ENCODE assay signal across 20 cellular contexts in genomic region chr5:111553889-111554288, GRCh38. TPM values are rescaled to one million over a fixed set of nuclear protein-coding genes. Genes with fewer than 3 reads are reported as not detected.
DNase-seq lines count a peak whose midpoint lies in the region; ATAC-seq, FAIRE-seq and TF ChIP-seq lines count a peak whose summit lies in the region.
"Had no signal": no experiment of that assay in that cellular context is flagged by ENCODE, and none has a peak within 500 bp of the region (broad histone marks: within the 10 kb centered on the region; RNA-seq: fewer than 3 reads in every experiment).

No MANE protein-coding gene starts in this region.

- CTCF ChIA-PET in H1 (lab: Charles Lee; ENCODE audit: partially characterized antibody), result interaction anchor here (1.0 to 1.3 kb wide), 3 partner anchors 9 to 812 kb away, joined by 3 to 6 read pairs (median 5); no protein-coding TSS in a partner anchor

- no peak overlapping the region for H2BK15ac ChIP-seq in H1 (ENCODE audit: low read length)
- H2BK15ac ChIP-seq in mesenchymal stem cell (ENCODE audit: low read depth, poor library complexity, severe bottlenecking), result no peak overlapping the region

- no peak overlapping the region for H3K4me3 ChIP-seq in H1 (ENCODE audit: extremely low read depth in 1 of 4, insufficient read depth in 2 of 4, low read depth in 3 of 4, low read length in 4 of 4)
- H3K4me3 ChIP-seq in mesenchymal stem cell (ENCODE audit: insufficient read depth in 1 of 2, low read depth in 1 of 2, low read length in 2 of 2), result no peak overlapping the region

- no peak overlapping the region for H3K4me3 Mint-ChIP-seq in stimulated activated naive CD8-positive, alpha-beta T cell treated with anti-CD3 and anti-CD28 coated beads, Interleukin-15, Interleukin-2, amounts not matched to agents 100 ng/mL and 50 ng/mL, for 24 hours
- H3K4me3 Mint-ChIP-seq in nephron progenitor cell, result no peak overlapping the region
- H3K4me3 Mint-ChIP-seq: B cell; CD4-positive, alpha-beta memory T cell had no signal

- ATAC-seq in stimulated activated naive CD8-positive, alpha-beta T cell treated with anti-CD3 and anti-CD28 coated beads, Interleukin-15, Interleukin-2, amounts not matched to agents 100 U/mL and 50 U/mL, for 24 hours, result no peak
- ATAC-seq: HCT116 had no signal

- H3K36me3 ChIP-seq in H1 (ENCODE audit: control insufficient read depth in 2 of 4, insufficient read depth in 4 of 4, low read length in 3 of 4) (no peaks in the 10 kb centered on the region), mesenchymal stem cell (ENCODE audit: control insufficient read depth in 1 of 2, insufficient read depth in 2 of 2, low read depth in 1 of 2, low read length in 2 of 2) (no peaks in the 10 kb centered on the region)

- FAIRE-seq in H1 (lab: Jason Lieb, UNC), result no peak
- FAIRE-seq: A204.1, G401.6, GM12891, H54 had no signal

- H3K4me1 ChIP-seq in H1 (replicated peaks in 1 of 4; ENCODE audit: control insufficient read depth in 3 of 4, insufficient read depth in 4 of 4, low read length in 3 of 4), result peaks cover 1 to 15% (median 11%) of the 10 kb centered on the region in 4 experiments; a peak in 6 of 7 replicates
- H3K4me1 ChIP-seq in mesenchymal stem cell (ENCODE audit: control insufficient read depth, insufficient read depth, low read depth, low read length), result no peaks in the 10 kb centered on the region

- H3K18ac ChIP-seq in H1 (ENCODE audit: extremely low read depth, low read length), result no peak overlapping the region
- H3K18ac ChIP-seq in mesenchymal stem cell (ENCODE audit: low read depth in 1 of 2, low read length in 2 of 2), result no peak overlapping the region

- H3K27me3 Mint-ChIP-seq in stimulated activated naive CD8-positive, alpha-beta T cell treated with anti-CD3 and anti-CD28 coated beads, Interleukin-15, Interleukin-2, amounts not matched to agents 100 ng/mL and 50 ng/mL, for 24 hours, result no peaks in the 10 kb centered on the region
- peaks cover 4% of the 10 kb centered on the region for H3K27me3 Mint-ChIP-seq in nephron progenitor cell (ENCODE audit: low read depth, poor library complexity)

- H2AFZ ChIP-seq in H1 (ENCODE audit: low read length) (no peak overlapping the region), mesenchymal stem cell (ENCODE audit: low read depth, low read length) (no peak overlapping the region)

- no peak overlapping the region for H2AK5ac ChIP-seq in H1 (ENCODE audit: low read depth, low read length)
- no peak overlapping the region for H2AK5ac ChIP-seq in mesenchymal stem cell (ENCODE audit: low read length, severe bottlenecking)

- no peak for TF ChIP-seq POLR2A in H1 (IDR thresholded peaks at IDR 0.05; ENCODE audit: control extremely low read depth in 1 of 2, low read depth in 2 of 2, low read length in 2 of 2)

- no peaks in the 10 kb centered on the region for H3K79me2 ChIP-seq in H1 (ENCODE audit: control insufficient read depth in 1 of 2, insufficient read depth in 2 of 2, low read length in 2 of 2)

- H2BK5ac ChIP-seq in H1 (ENCODE audit: low read depth, low read length) (no peak overlapping the region), mesenchymal stem cell (ENCODE audit: low read depth, low read length, poor library complexity, severe bottlenecking) (no peak overlapping the region)

- H3K4me2 ChIP-seq in H1 (ENCODE audit: insufficient read depth in 1 of 2, low read depth in 2 of 2, low read length in 2 of 2) (no peak overlapping the region), mesenchymal stem cell (ENCODE audit: low read length, poor library complexity, severe bottlenecking) (no peak overlapping the region)

- H4K91ac ChIP-seq in H1 (replicated peaks; ENCODE audit: insufficient read length, low read length) (no peak overlapping the region), mesenchymal stem cell (ENCODE audit: low read length) (no peak overlapping the region)

- H4K8ac ChIP-seq in H1 (ENCODE audit: extremely low read depth, insufficient read depth, low read length) (no peak overlapping the region), mesenchymal stem cell (ENCODE audit: low read length) (peak overlapping the region; percentile 55)

- H3K23ac ChIP-seq in H1 (ENCODE audit: insufficient read length) (no peak overlapping the region), mesenchymal stem cell (ENCODE audit: low read length in 2 of 2) (no peak overlapping the region)

- H4K5ac ChIP-seq in H1 (ENCODE audit: insufficient read length, low read depth, low read length), result no peak overlapping the region

- no peak overlapping the region for H3K9ac ChIP-seq in H1 (replicated peaks in 1 of 4; ENCODE audit: extremely low read depth in 1 of 4, low read depth in 3 of 4, low read length in 3 of 4)
- H3K9ac ChIP-seq in mesenchymal stem cell (ENCODE audit: low read length), result no peak overlapping the region

- H2BK20ac ChIP-seq in H1 (ENCODE audit: low read length), result 0 out of 2 replicates have a peak overlapping the region, but pooled peaks have one; percentile 49

- peak overlapping the region; percentile 34 for H3K27ac Mint-ChIP-seq in stimulated activated naive CD8-positive, alpha-beta T cell treated with anti-CD3 and anti-CD28 coated beads, Interleukin-15, Interleukin-2, amounts not matched to agents 100 ng/mL and 50 ng/mL, for 24 hours
- H3K27ac Mint-ChIP-seq in nephron progenitor cell, result no peak overlapping the region
- H3K27ac Mint-ChIP-seq: B cell; CD4-positive, alpha-beta memory T cell had no signal

- H3K27me3 ChIP-seq in H1 (replicated peaks in 1 of 4; ENCODE audit: control insufficient read depth in 3 of 4, extremely low read depth in 1 of 4, insufficient read depth in 3 of 4, low read length in 3 of 4) (no peaks in the 10 kb centered on the region), mesenchymal stem cell (ENCODE audit: control insufficient read depth in 1 of 2, insufficient read depth in 1 of 2, low read length in 2 of 2) (no peaks in the 10 kb centered on the region)

- H3K14ac ChIP-seq in H1 (ENCODE audit: insufficient read length), result no peak overlapping the region
- H3K14ac ChIP-seq in mesenchymal stem cell (ENCODE audit: low read length in 2 of 2), result no peak overlapping the region

- H3K23me2 ChIP-seq in H1 (ENCODE audit: low read depth, low read length), result no peaks in the 10 kb centered on the region

- TF ChIP-seq RAD21 in H1 (IDR thresholded peaks at IDR 0.05 in 1 of 2, conservative IDR thresholded peaks at IDR 0.05 in 1 of 2; ENCODE audit: low read depth in 2 of 2, low read length in 2 of 2), result no peak

- POLR2A ChIA-PET in H1 (lab: Charles Lee; ENCODE audit: partially characterized antibody), result no interaction called here

- TF ChIP-seq EP300 in H1 (IDR thresholded peaks at IDR 0.05; ENCODE audit: borderline replicate concordance in 1 of 2, low read depth in 2 of 2, low read length in 2 of 2), result no peak

- no peak for TF ChIP-seq CTCF in H1 (IDR thresholded peaks at IDR 0.05; ENCODE audit: control extremely low read depth in 1 of 3, insufficient read depth in 1 of 3, low read depth in 1 of 3, low read length in 3 of 3)
- no peak for TF ChIP-seq CTCF in nephron progenitor cell (IDR thresholded peaks at IDR 0.05)

- no peak for DNase-seq in stimulated activated naive CD8-positive, alpha-beta T cell treated with anti-CD3 and anti-CD28 coated beads, Interleukin-15, Interleukin-2, amounts not matched to agents 100 U/mL and 50 U/mL, for 24 hours
- DNase-seq in amniotic epithelial cell (ENCODE audit: low read depth), result peak; percentile 56
- no peak for DNase-seq in H1 (ENCODE audit: low read depth in 1 of 2, low spot score in 2 of 2)
- DNase-seq in mesenchymal stem cell, result no peak
- DNase-seq in nephron progenitor cell, result no peak
- DNase-seq in activated effector memory CD4-positive, alpha-beta T cell treated with anti-CD3 and anti-CD28 coated beads, Interleukin-2, amount 50 U/mL, for 16 hours, result no peak
- no peak for DNase-seq in foreskin melanocyte
- DNase-seq: C1 segment of cervical spinal cord; CD4-positive, alpha-beta memory T cell; DMS153; DMS79 treated with DMSO at 0.1 percent for 48 hours; EL had no signal

- H2BK120ac ChIP-seq in H1 (replicated peaks; ENCODE audit: low read depth, low read length) (no peak overlapping the region), mesenchymal stem cell (ENCODE audit: low read depth, low read length) (no peak overlapping the region)

- H3K79me1 ChIP-seq in H1 (ENCODE audit: low read depth, low read length) (no peaks in the 10 kb centered on the region), mesenchymal stem cell (replicated peaks; ENCODE audit: low read length, poor library complexity, severe bottlenecking) (no peaks in the 10 kb centered on the region)

- H3K36me3 Mint-ChIP-seq in stimulated activated naive CD8-positive, alpha-beta T cell treated with anti-CD3 and anti-CD28 coated beads, Interleukin-15, Interleukin-2, amounts not matched to agents 100 ng/mL and 50 ng/mL, for 24 hours (ENCODE audit: low read depth), result no peaks in the 10 kb centered on the region
- H3K36me3 Mint-ChIP-seq in nephron progenitor cell (ENCODE audit: low read depth), result no peaks in the 10 kb centered on the region
- H3K36me3 Mint-ChIP-seq: CD4-positive, alpha-beta memory T cell had no signal

- H4K20me1 ChIP-seq in H1 (replicated peaks in 1 of 2; ENCODE audit: control insufficient read depth in 1 of 2, insufficient read depth in 2 of 2, low read length in 2 of 2), result no peaks in the 10 kb centered on the region

- no peak overlapping the region for H3K56ac ChIP-seq in H1 (replicated peaks; ENCODE audit: insufficient read length, low read depth, low read length)

- H3K9me3 ChIP-seq in H1 (ENCODE audit: insufficient read depth in 2 of 2, low read depth in 1 of 2, low read length in 1 of 2) (no peaks in the 10 kb centered on the region), mesenchymal stem cell (ENCODE audit: control insufficient read depth, low read length) (peaks cover 3% of the 10 kb centered on the region)

- no peak overlapping the region for H3K27ac ChIP-seq in H1 (ENCODE audit: low read depth, low read length)
- no peak overlapping the region for H3K27ac ChIP-seq in mesenchymal stem cell (ENCODE audit: low read length, poor library complexity, severe bottlenecking)
- H3K27ac ChIP-seq: HL-60 had no signal

- peaks cover 41% of the 10 kb centered on the region for H3K4me1 Mint-ChIP-seq in stimulated activated naive CD8-positive, alpha-beta T cell treated with anti-CD3 and anti-CD28 coated beads, Interleukin-15, Interleukin-2, amounts not matched to agents 100 ng/mL and 50 ng/mL, for 24 hours (ENCODE audit: low read depth)
- peaks cover 24% of the 10 kb centered on the region for H3K4me1 Mint-ChIP-seq in nephron progenitor cell

- no peak overlapping the region for H3K4ac ChIP-seq in H1 (replicated peaks; ENCODE audit: insufficient read length, low read depth, low read length)
- no peak overlapping the region for H3K4ac ChIP-seq in mesenchymal stem cell (ENCODE audit: low read depth in 1 of 2, low read length in 2 of 2)

- H2BK12ac ChIP-seq in H1 (ENCODE audit: low read depth, low read length) (no peak overlapping the region), mesenchymal stem cell (ENCODE audit: low read length in 2 of 2) (peak overlapping the region; percentile 67 to 90)

- H3K9me3 Mint-ChIP-seq in stimulated activated naive CD8-positive, alpha-beta T cell treated with anti-CD3 and anti-CD28 coated beads, Interleukin-15, Interleukin-2, amounts not matched to agents 100 ng/mL and 50 ng/mL, for 24 hours, result peaks cover 6% of the 10 kb centered on the region
- peaks cover 3% of the 10 kb centered on the region for H3K9me3 Mint-ChIP-seq in nephron progenitor cell

RNA-seq across cellular contexts. Expression of gene STARD4, which starts 41.6 kb away (rescaled TPM):
- total RNA-seq in H1 (2021; fragmentation: NEBNext Ultra II Directional; extraction: Animal tissue kit (Norgen Biotek cat#: 25700)), result 47.4 and 47.9 TPM in 2 replicates
- polyA plus RNA-seq in H1 (2011; rRNA removed), result 10.4 and 10.8 TPM in 2 replicates
- polyA plus RNA-seq in H1 (2011; cell fraction: cytosol; rRNA removed), result 21.0 TPM
- polyA plus RNA-seq in H1 (2011; cell fraction: nucleus; rRNA removed), result 14.7 TPM
- polyA plus RNA-seq in H1 (2012, experiment 1 of 2), result 23.7 to 51.0 TPM (median 31.2 TPM) in 4 replicates
- 2.4 TPM for polyA plus RNA-seq in H1 (2012, experiment 2 of 2)
- 33.8 TPM for polyA plus RNA-seq in H1 (2013, experiment 1 of 2)
- 33.7 TPM for polyA plus RNA-seq in H1 (2013, experiment 2 of 2)
- polyA minus RNA-seq in H1 (2011; rRNA and poly(A)+ RNA removed), result 23.0 and 38.9 TPM in 2 replicates
- 14.2 TPM for polyA minus RNA-seq in H1 (2011; cell fraction: cytosol; rRNA and poly(A)+ RNA removed)
- polyA minus RNA-seq in H1 (2011; cell fraction: nucleus; rRNA and poly(A)+ RNA removed), result 30.2 TPM
- polyA plus RNA-seq in mesenchymal stem cell (2013, experiment 1 of 2), result 109 TPM
- polyA plus RNA-seq in mesenchymal stem cell (2013, experiment 2 of 2), result 116 TPM
